Comparison of ENCODE assay signal across 16 cellular contexts in genomic region chr11:45212566-45213315, GRCh38.
DNase-seq lines count a peak whose midpoint lies in the region; ATAC-seq, FAIRE-seq and TF ChIP-seq lines count a peak whose summit lies in the region.
"Had no signal": no experiment of that assay in that cellular context is flagged by ENCODE, and none has a peak within 500 bp of the region (broad histone marks: within the 10 kb centered on the region; RNA-seq: fewer than 3 reads in every experiment).

No MANE protein-coding gene starts in this region.

- no peak overlapping the region for H3K27ac Mint-ChIP-seq in mesothelial cell of epicardium
- H3K27ac Mint-ChIP-seq: activated naive CD4-positive, alpha-beta T cell treated with anti-CD3 and anti-CD28 coated beads, Interleukin-2, amount 10 ng/mL, durations not matched to agents 7 days and 5 days; HFFc6; natural killer cell treated with Interleukin-12 subunit alpha and Interleukin-12 subunit beta and Interleukin-15 and Interleukin-18, amount 100 ng/mL, for 72 hours had no signal

- H3K4me3 Mint-ChIP-seq in mesothelial cell of epicardium, result no peak overlapping the region
- H3K4me3 Mint-ChIP-seq: activated naive CD4-positive, alpha-beta T cell treated with anti-CD3 and anti-CD28 coated beads, Interleukin-2, amount 10 ng/mL, durations not matched to agents 7 days and 5 days; brain; HFFc6; natural killer cell treated with Interleukin-12 subunit alpha and Interleukin-12 subunit beta and Interleukin-15 and Interleukin-18, amount 100 ng/mL, for 72 hours had no signal

- no peak overlapping the region for H2BK12ac ChIP-seq in trophoblast cell (ENCODE audit: low read length)

- H4K20me1 ChIP-seq in K562 (replicated peaks; ENCODE audit: control insufficient read depth, insufficient read depth, low read length), result peaks cover 22% of the 10 kb centered on the region

- H3K56ac ChIP-seq in mesendoderm (ENCODE audit: low read length), result no peak overlapping the region

- TF ChIP-seq CTCF in AG04450 (IDR thresholded peaks at IDR 0.05; ENCODE audit: low read depth, low read length), result peak; percentile 16; the same call in 1 of the 2 replicates
- peak; percentile 61 to 73 (median 61) for TF ChIP-seq CTCF in K562 (IDR thresholded peaks at IDR 0.05 in 2 of 3, conservative IDR thresholded peaks at IDR 0.05 in 1 of 3; ENCODE audit: insufficient read depth in 2 of 3, low read depth in 1 of 3, low read length in 3 of 3)
- TF ChIP-seq CTCF in mesothelial cell of epicardium (IDR thresholded peaks at IDR 0.05; ENCODE audit: unreplicated experiment), result no peak
- no peak for TF ChIP-seq CTCF in omental fat pad (IDR thresholded peaks at IDR 0.05)

- H3K9me3 ChIP-seq in AG04450 (ENCODE audit: control insufficient read depth, insufficient read depth, low read length) (no peaks in the 10 kb centered on the region; the same call in 1 of the 2 replicates), K562 (replicated peaks; ENCODE audit: control insufficient read depth, insufficient read depth, low read depth, low read length) (no peaks in the 10 kb centered on the region), trophoblast cell (ENCODE audit: insufficient read depth, low read depth, low read length) (no peaks in the 10 kb centered on the region)
- H3K9me3 ChIP-seq: upper lobe of right lung had no signal

- H3K23ac ChIP-seq in mesendoderm (ENCODE audit: low read length), result no peak overlapping the region
- no peak overlapping the region for H3K23ac ChIP-seq in trophoblast cell (ENCODE audit: low read length)

- H3K36me3 ChIP-seq in H7 (replicated peaks; ENCODE audit: control insufficient read depth, insufficient read depth, low read length), result no peaks in the 10 kb centered on the region
- H3K36me3 ChIP-seq in K562 (ENCODE audit: control insufficient read depth, insufficient read depth, low read length), result no peaks in the 10 kb centered on the region
- H3K36me3 ChIP-seq in mesendoderm (ENCODE audit: control insufficient read depth, insufficient read depth, low read length), result no peaks in the 10 kb centered on the region
- H3K36me3 ChIP-seq in trophoblast cell (ENCODE audit: control insufficient read depth in 1 of 2, insufficient read depth in 2 of 2, low read length in 2 of 2), result no peaks in the 10 kb centered on the region

- H2AK5ac ChIP-seq in mesendoderm (ENCODE audit: low read length), result no peak overlapping the region
- H2AK5ac ChIP-seq in trophoblast cell (ENCODE audit: low read length), result no peak overlapping the region

- H2BK120ac ChIP-seq in mesendoderm (ENCODE audit: low read depth, low read length), result no peak overlapping the region
- no peak overlapping the region for H2BK120ac ChIP-seq in trophoblast cell (ENCODE audit: insufficient read depth, low read length, poor library complexity)

- H4K91ac ChIP-seq in trophoblast cell (ENCODE audit: low read depth, low read length), result no peak overlapping the region

- no peak overlapping the region for H3K9ac ChIP-seq in K562 (ENCODE audit: insufficient read depth in 1 of 2, low read depth in 2 of 2, low read length in 2 of 2)
- no peak overlapping the region for H3K9ac ChIP-seq in mesendoderm (ENCODE audit: low read length)
- no peak overlapping the region for H3K9ac ChIP-seq in trophoblast cell (ENCODE audit: low read length)

- H3K18ac ChIP-seq in mesendoderm (ENCODE audit: low read length) (no peak overlapping the region), trophoblast cell (ENCODE audit: low read length) (no peak overlapping the region)

- CTCF ChIA-PET in AG04450 (lab: Charles Lee), result no interaction called here
- CTCF ChIA-PET in K562 (lab: Yijun Ruan, JAX; ENCODE audit: low intra/inter-chr PET ratio), result no interaction called here

- H2BK15ac ChIP-seq in mesendoderm (replicated peaks; ENCODE audit: low read depth), result no peak overlapping the region

- no peak for TF ChIP-seq POLR2A in K562 (conservative IDR thresholded peaks at IDR 0.05)

- H3K14ac ChIP-seq in trophoblast cell (ENCODE audit: low read length), result no peak overlapping the region

- H4K8ac ChIP-seq in mesendoderm (ENCODE audit: low read depth, low read length) (no peak overlapping the region), trophoblast cell (ENCODE audit: low read depth, low read length) (no peak overlapping the region)

- no peak for TF ChIP-seq EP300 in K562 (IDR thresholded peaks at IDR 0.05; ENCODE audit: low read length)

- H3K27me3 Mint-ChIP-seq in mesothelial cell of epicardium (ENCODE audit: low read depth), result no peaks in the 10 kb centered on the region
- H3K27me3 Mint-ChIP-seq: natural killer cell treated with Interleukin-12 subunit alpha and Interleukin-12 subunit beta and Interleukin-15 and Interleukin-18, amount 100 ng/mL, for 72 hours had no signal

- H3K4me2 ChIP-seq in K562 (ENCODE audit: insufficient read depth, low read length) (no peak overlapping the region), mesendoderm (ENCODE audit: low read length) (no peak overlapping the region), trophoblast cell (ENCODE audit: low read length) (no peak overlapping the region)

- H3K79me1 ChIP-seq in mesendoderm (ENCODE audit: low read length) (no peaks in the 10 kb centered on the region), trophoblast cell (ENCODE audit: low read length) (no peaks in the 10 kb centered on the region)

- H2AFZ ChIP-seq in K562 (ENCODE audit: low read depth, low read length), result no peak overlapping the region
- no peak overlapping the region for H2AFZ ChIP-seq in trophoblast cell (ENCODE audit: insufficient read depth, low read length, poor library complexity)

- POLR2A ChIA-PET in AG04450 (lab: Yijun Ruan, JAX) (no interaction called here), K562 (lab: Yijun Ruan, JAX) (no interaction called here)

- 7% methylated on average over 21 of the region's 31 CpGs for WGBS in K562 (ENCODE audit: insufficient coverage, low coverage, missing lambda C conversion rate)
- no CpG with 5 or more reads among the region's 31 CpGs for WGBS in mesendoderm (ENCODE audit: extremely low coverage, insufficient coverage, low lambda C conversion rate)
- WGBS in trophoblast cell (ENCODE audit: extremely low coverage, insufficient coverage, insufficient read length), result no CpG with 5 or more reads among the region's 31 CpGs

- H3K27ac ChIP-seq in AG04450 (ENCODE audit: low read depth, low read length), result no peak overlapping the region
- H3K27ac ChIP-seq in K562 (ENCODE audit: extremely low read depth, low read depth, low read length), result no peak overlapping the region
- no peak overlapping the region for H3K27ac ChIP-seq in mesendoderm (ENCODE audit: low read depth, low read length)
- H3K27ac ChIP-seq in trophoblast cell (ENCODE audit: low read depth, low read length), result no peak overlapping the region
- H3K27ac ChIP-seq: upper lobe of right lung had no signal

- intact Hi-C loops in K562 (cut with micrococcal nuclease), result loop anchor here (10.0 kb wide), 1 partner anchor 122 kb away; no protein-coding TSS in a partner anchor

- ATAC-seq in K562, result peak; percentile 96
- ATAC-seq in HG02798 (IDR thresholded peaks at IDR 0.05; ENCODE audit: poor library complexity, unreplicated experiment), result no peak
- no peak for ATAC-seq in omental fat pad (ENCODE audit: low FRiP score)
- ATAC-seq: natural killer cell treated with Interleukin-12 subunit alpha and Interleukin-12 subunit beta and Interleukin-15 and Interleukin-18, amount 100 ng/mL, for 72 hours; sciatic nerve; upper lobe of right lung had no signal

- H2BK5ac ChIP-seq in mesendoderm (ENCODE audit: low read length) (no peak overlapping the region), trophoblast cell (ENCODE audit: low read depth, low read length, poor library complexity) (no peak overlapping the region)

- H3K4me1 ChIP-seq in K562 (replicated peaks in 1 of 2; ENCODE audit: control insufficient read depth in 2 of 2, insufficient read depth in 2 of 2, low read length in 2 of 2) (peaks cover 0 to 6% of the 10 kb centered on the region in 2 experiments; a peak in 1 of 5 replicates), mesendoderm (ENCODE audit: control insufficient read depth, low read depth, low read length) (peaks cover 3% of the 10 kb centered on the region), trophoblast cell (ENCODE audit: control insufficient read depth in 1 of 2, insufficient read depth in 2 of 2, low read length in 2 of 2) (no peaks in the 10 kb centered on the region)

- H4K12ac ChIP-seq in trophoblast cell (ENCODE audit: low read depth, low read length), result no peak overlapping the region

- H3K79me2 ChIP-seq in K562 (ENCODE audit: control insufficient read depth, insufficient read depth, low read length) (no peaks in the 10 kb centered on the region), mesendoderm (ENCODE audit: control insufficient read depth, insufficient read depth, low read length) (no peaks in the 10 kb centered on the region), trophoblast cell (ENCODE audit: control insufficient read depth, insufficient read depth, low read length, poor library complexity) (no peaks in the 10 kb centered on the region)

- H3K4me3 ChIP-seq in AG04450 (ENCODE audit: low read depth, low read length) (no peak overlapping the region), H7 (ENCODE audit: insufficient read depth, low read depth, low read length) (no peak overlapping the region), K562 (no peak overlapping the region), mesendoderm (ENCODE audit: low read length) (no peak overlapping the region), trophoblast cell (ENCODE audit: low read depth, low read length) (no peak overlapping the region)
- H3K4me3 ChIP-seq: upper lobe of right lung had no signal

- peaks cover 17% of the 10 kb centered on the region for H3K36me3 Mint-ChIP-seq in mesothelial cell of epicardium
- H3K36me3 Mint-ChIP-seq: activated naive CD4-positive, alpha-beta T cell treated with anti-CD3 and anti-CD28 coated beads, Interleukin-2, amount 10 ng/mL, durations not matched to agents 7 days and 5 days; natural killer cell treated with Interleukin-12 subunit alpha and Interleukin-12 subunit beta and Interleukin-15 and Interleukin-18, amount 100 ng/mL, for 72 hours had no signal

- H3K27me3 ChIP-seq in AG04450 (ENCODE audit: control insufficient read depth, insufficient read depth, low read length) (no peaks in the 10 kb centered on the region), H7 (ENCODE audit: control insufficient read depth, insufficient read depth, low read length) (no peaks in the 10 kb centered on the region), K562 (ENCODE audit: control insufficient read depth in 2 of 2, insufficient read depth in 2 of 2, low read length in 2 of 2) (peaks cover 8 to 50% of the 10 kb centered on the region in 2 experiments; a peak in 3 of 5 replicates), mesendoderm (ENCODE audit: insufficient read depth, low read length, poor library complexity) (no peaks in the 10 kb centered on the region), trophoblast cell (ENCODE audit: insufficient read depth, low read length) (no peaks in the 10 kb centered on the region)
- H3K27me3 ChIP-seq: upper lobe of right lung had no signal

- in situ Hi-C loops in K562 (cut with MboI), result no loop called here

- TF ChIP-seq RAD21 in K562 (CRISPR knock-in tag; conservative IDR thresholded peaks at IDR 0.05 in 1 of 2, IDR thresholded peaks at IDR 0.05 in 1 of 2), result no peak

- H4K5ac ChIP-seq in mesendoderm (ENCODE audit: low read length), result no peak overlapping the region

- H3K4ac ChIP-seq in mesendoderm (ENCODE audit: low read depth, low read length), result no peak overlapping the region
- no peak overlapping the region for H3K4ac ChIP-seq in trophoblast cell (ENCODE audit: low read depth, low read length)

- peaks cover 3% of the 10 kb centered on the region for H3K9me1 ChIP-seq in K562 (ENCODE audit: control insufficient read depth, insufficient read depth, low read length)

- H3K9me3 Mint-ChIP-seq in mesothelial cell of epicardium, result no peaks in the 10 kb centered on the region
- H3K9me3 Mint-ChIP-seq: activated naive CD4-positive, alpha-beta T cell treated with anti-CD3 and anti-CD28 coated beads, Interleukin-2, amount 10 ng/mL, durations not matched to agents 7 days and 5 days; brain; HFFc6; natural killer cell treated with Interleukin-12 subunit alpha and Interleukin-12 subunit beta and Interleukin-15 and Interleukin-18, amount 100 ng/mL, for 72 hours had no signal

- no peak for DNase-seq in AG04450 (ENCODE audit: low read depth, low spot score)
- peak; percentile 93 for DNase-seq in H7
- peak; percentile 39 to 69 (median 66) for DNase-seq in K562 (ENCODE audit: extremely low read depth in 1 of 4, low spot score in 3 of 4)
- DNase-seq in mesendoderm, result peak; percentile 59
- no peak for DNase-seq in mesothelial cell of epicardium (ENCODE audit: low spot score in 2 of 2, unreplicated experiment in 2 of 2)
- no peak for DNase-seq in trophoblast cell
- no peak for DNase-seq in omental fat pad (ENCODE audit: low spot score)
- DNase-seq: activated naive CD4-positive, alpha-beta T cell treated with anti-CD3 and anti-CD28 coated beads, Interleukin-2, amount 10 ng/mL, durations not matched to agents 7 days and 5 days; effector CD8-positive, alpha-beta T cell; foreskin fibroblast; HFFc6; upper lobe of right lung had no signal

- BruUV-seq in K562 (replicated peaks; lab: Mats Ljungman, UMichigan), result no TSS peak

- peaks cover 19% of the 10 kb centered on the region for H3K4me1 Mint-ChIP-seq in mesothelial cell of epicardium
- H3K4me1 Mint-ChIP-seq: activated naive CD4-positive, alpha-beta T cell treated with anti-CD3 and anti-CD28 coated beads, Interleukin-2, amount 10 ng/mL, durations not matched to agents 7 days and 5 days had no signal

- FAIRE-seq in K562 (lab: Jason Lieb, UNC), result peak; percentile 66

Comparison
In these comparisons a context has a peak if more than half of its experiments do, and no peak if none do; other contexts are left out.
1. DNase-seq: peak in H7 (single experiment), K562 (4 of 4) and mesendoderm (single experiment); none in AG04450 (single experiment), mesothelial cell of epicardium (0 of 2), trophoblast cell (0 of 2) and omental fat pad (single experiment).
2. CTCF ChIP-seq: peak in AG04450 (single experiment) and K562 (3 of 3); none in mesothelial cell of epicardium (single experiment) and omental fat pad (0 of 3).